18 cellular contexts compared by ENCODE assay signal in the genomic region with DNA sequence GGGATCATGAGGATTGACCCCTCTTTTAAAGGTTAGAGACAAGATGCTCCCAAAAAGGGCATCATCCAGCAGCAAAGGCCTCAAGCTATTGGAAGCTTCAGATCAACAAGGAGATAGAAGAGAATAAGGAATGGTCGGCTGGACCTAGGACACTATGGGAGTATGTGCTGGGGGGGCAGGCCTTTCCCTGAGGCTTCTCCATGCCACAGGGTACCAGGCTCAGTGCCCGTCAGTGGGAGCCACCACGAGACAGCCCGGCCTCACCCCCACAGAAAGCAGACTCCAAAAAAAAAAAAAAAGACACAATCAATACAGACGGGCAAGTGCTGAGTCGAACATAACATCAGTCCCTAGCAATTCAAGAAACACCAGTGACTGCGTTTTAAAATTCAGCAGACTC.
DNase-seq lines count a peak whose midpoint lies in the region; ATAC-seq, FAIRE-seq and TF ChIP-seq lines count a peak whose summit lies in the region.
"Had no signal": no experiment of that assay in that cellular context is flagged by ENCODE, and none has a peak within 500 bp of the region (broad histone marks: within the 10 kb centered on the region; RNA-seq: fewer than 3 reads in every experiment).

No MANE protein-coding gene starts in this region.

- peak overlapping the region; percentile 62; the same call in 1 of the 2 replicates for H3K27ac Mint-ChIP-seq in HFFc6
- H3K27ac Mint-ChIP-seq in astrocyte (ENCODE audit: unreplicated experiment), result peak overlapping the region; percentile 23
- H3K27ac Mint-ChIP-seq: CD14-positive monocyte; CD8-positive, alpha-beta T cell; GM23338 had no signal

- H3K27me3 Mint-ChIP-seq in HFFc6 (ENCODE audit: insufficient read depth), result peaks cover 2% of the 10 kb centered on the region; the same call in 1 of the 2 replicates
- H3K27me3 Mint-ChIP-seq in astrocyte (ENCODE audit: low read depth, unreplicated experiment), result peaks cover 3% of the 10 kb centered on the region

- H3K4me2 ChIP-seq in astrocyte (ENCODE audit: low read length) (no peak overlapping the region), osteoblast (ENCODE audit: insufficient read depth, low read length) (no peak overlapping the region), MM.1S (ENCODE audit: low read depth, low read length) (no peak overlapping the region)
- H3K4me2 ChIP-seq: A549, GM23338 had no signal

- no peaks in the 10 kb centered on the region for H3K36me3 Mint-ChIP-seq in HFFc6 (ENCODE audit: low read depth)
- peaks cover 4% of the 10 kb centered on the region for H3K36me3 Mint-ChIP-seq in astrocyte (ENCODE audit: low read depth, unreplicated experiment)
- H3K36me3 Mint-ChIP-seq: CD14-positive monocyte had no signal

- H3K9me3 Mint-ChIP-seq in HFFc6 (no peaks in the 10 kb centered on the region), astrocyte (ENCODE audit: unreplicated experiment) (no peaks in the 10 kb centered on the region)
- H3K9me3 Mint-ChIP-seq: CD8-positive, alpha-beta T cell; GM23338 had no signal

- H3K9ac ChIP-seq in astrocyte (ENCODE audit: low read length) (peak overlapping the region; percentile 13), MM.1S (ENCODE audit: low read length) (no peak overlapping the region)

- H3K4me1 ChIP-seq in astrocyte (ENCODE audit: insufficient read depth, low read length) (peaks cover 37% of the 10 kb centered on the region), osteoblast (ENCODE audit: insufficient read depth, low read length) (peaks cover 50% of the 10 kb centered on the region), thoracic aorta (ENCODE audit: control insufficient read depth in 1 of 2, low read depth in 2 of 2) (peaks cover 18 to 49% of the 10 kb centered on the region in 2 donors), MM.1S (ENCODE audit: low read length) (peaks cover 7% of the 10 kb centered on the region)
- H3K4me1 ChIP-seq: A549 had no signal

- TF ChIP-seq CTCF in HFFc6 (IDR thresholded peaks at IDR 0.05) (no peak), astrocyte (IDR thresholded peaks at IDR 0.05; ENCODE audit: insufficient read depth, low read depth, low read length) (no peak), osteoblast (IDR thresholded peaks at IDR 0.05; ENCODE audit: extremely low read depth, low read depth, low read length) (no peak), thoracic aorta (IDR thresholded peaks at IDR 0.05) (no peak), MM.1S (IDR thresholded peaks at IDR 0.05; ENCODE audit: low read length) (no peak)

- DNase-seq in HFFc6, result no peak
- DNase-seq in astrocyte (ENCODE audit: low read depth), result no peak
- DNase-seq in osteoblast (ENCODE audit: insufficient read length, low spot score, missing footprints), result no peak
- DNase-seq in thoracic aorta (ENCODE audit: low spot score), result no peak
- no peak for DNase-seq in MM.1S
- DNase-seq in NCI-H748 treated with DMSO at 0.1 percent for 48 hours (lab: John Stamatoyannopoulos, UW), result no peak
- DNase-seq: CD8-positive, alpha-beta T cell; COR-L47; DMS153; DMS79 treated with DMSO at 0.1 percent for 48 hours; GDM1; H7; KBM-7 had no signal

- H3K4me3 Mint-ChIP-seq in HFFc6 (no peak overlapping the region), astrocyte (ENCODE audit: unreplicated experiment) (no peak overlapping the region)
- H3K4me3 Mint-ChIP-seq: CD14-positive monocyte; CD8-positive, alpha-beta T cell; GM23338 had no signal

- peaks cover 73% of the 10 kb centered on the region for H3K4me1 Mint-ChIP-seq in HFFc6 (ENCODE audit: low read depth)
- peaks cover 40% of the 10 kb centered on the region for H3K4me1 Mint-ChIP-seq in astrocyte (ENCODE audit: low read depth, unreplicated experiment)

- H3K9me3 ChIP-seq in astrocyte (ENCODE audit: insufficient read depth, low read depth, low read length) (no peaks in the 10 kb centered on the region), osteoblast (ENCODE audit: low read depth, low read length) (no peaks in the 10 kb centered on the region), thoracic aorta (no peaks in the 10 kb centered on the region), MM.1S (replicated peaks; ENCODE audit: insufficient read depth, low read length) (no peaks in the 10 kb centered on the region)
- H3K9me3 ChIP-seq: A549 had no signal

- no peaks in the 10 kb centered on the region for H3K36me3 ChIP-seq in astrocyte (ENCODE audit: insufficient read depth, low read length)
- no peaks in the 10 kb centered on the region for H3K36me3 ChIP-seq in osteoblast (ENCODE audit: insufficient read depth, low read length)
- no peaks in the 10 kb centered on the region for H3K36me3 ChIP-seq in thoracic aorta
- H3K36me3 ChIP-seq in MM.1S (replicated peaks; ENCODE audit: insufficient read depth, low read length), result no peaks in the 10 kb centered on the region

- no peaks in the 10 kb centered on the region for H3K79me2 ChIP-seq in astrocyte (ENCODE audit: insufficient read depth, low read length)
- H3K79me2 ChIP-seq in osteoblast (ENCODE audit: insufficient read depth, low read length), result no peaks in the 10 kb centered on the region
- H3K79me2 ChIP-seq in MM.1S (ENCODE audit: low read length), result no peaks in the 10 kb centered on the region

- H3K27me3 ChIP-seq in astrocyte (ENCODE audit: insufficient read depth, low read length), result no peaks in the 10 kb centered on the region
- no peaks in the 10 kb centered on the region for H3K27me3 ChIP-seq in osteoblast (ENCODE audit: insufficient read depth, low read length)
- no peaks in the 10 kb centered on the region for H3K27me3 ChIP-seq in thoracic aorta (replicated peaks; ENCODE audit: insufficient read depth)
- no peaks in the 10 kb centered on the region for H3K27me3 ChIP-seq in MM.1S (replicated peaks; ENCODE audit: insufficient read depth, low read length)

- FAIRE-seq in astrocyte (lab: Jason Lieb, UNC), result no peak
- FAIRE-seq: A549, D721Med had no signal

- H3K9me2 ChIP-seq in MM.1S (replicated peaks; ENCODE audit: insufficient read depth, low read length), result no peaks in the 10 kb centered on the region

- no peak overlapping the region for H3K4me3 ChIP-seq in astrocyte (ENCODE audit: insufficient read depth, low read depth, low read length)
- no peak overlapping the region for H3K4me3 ChIP-seq in osteoblast (ENCODE audit: insufficient read depth, low read length)
- H3K4me3 ChIP-seq in thoracic aorta, result no peak overlapping the region
- H3K4me3 ChIP-seq in MM.1S (ENCODE audit: low read length), result no peak overlapping the region
- H3K4me3 ChIP-seq: A549, GM23338 had no signal

- peak overlapping the region; percentile 61 for H3K27ac ChIP-seq in astrocyte (ENCODE audit: low read depth, low read length)
- H3K27ac ChIP-seq in osteoblast (ENCODE audit: low read depth, low read length), result peak overlapping the region; percentile 76
- H3K27ac ChIP-seq in thoracic aorta, result peak overlapping the region; percentile 4 to 96
- H3K27ac ChIP-seq in MM.1S (ENCODE audit: low read length), result no peak overlapping the region
- H3K27ac ChIP-seq: A549 had no signal

- no peak for ATAC-seq in thoracic aorta (ENCODE audit: insufficient number of reproducible peaks, low FRiP score, low read depth)
- no peak for ATAC-seq in GM21723 (IDR thresholded peaks at IDR 0.05; ENCODE audit: unreplicated experiment)
- ATAC-seq: A549; CD8-positive, alpha-beta T cell; GM23338 had no signal

- H2AFZ ChIP-seq in astrocyte (ENCODE audit: low read depth, low read length) (no peak overlapping the region), osteoblast (ENCODE audit: low read length) (no peak overlapping the region), MM.1S (ENCODE audit: low read length) (no peak overlapping the region)
- H2AFZ ChIP-seq: GM23338 had no signal

- no peaks in the 10 kb centered on the region for H3F3A ChIP-seq in MM.1S (ENCODE audit: insufficient read depth, low read length)

- no peaks in the 10 kb centered on the region for H4K20me1 ChIP-seq in astrocyte (ENCODE audit: insufficient read depth, low read length)
- H4K20me1 ChIP-seq in osteoblast (ENCODE audit: insufficient read depth, low read length), result no peaks in the 10 kb centered on the region
- no peaks in the 10 kb centered on the region for H4K20me1 ChIP-seq in MM.1S (ENCODE audit: insufficient read depth, low read length)
